In the genomic region with DNA sequence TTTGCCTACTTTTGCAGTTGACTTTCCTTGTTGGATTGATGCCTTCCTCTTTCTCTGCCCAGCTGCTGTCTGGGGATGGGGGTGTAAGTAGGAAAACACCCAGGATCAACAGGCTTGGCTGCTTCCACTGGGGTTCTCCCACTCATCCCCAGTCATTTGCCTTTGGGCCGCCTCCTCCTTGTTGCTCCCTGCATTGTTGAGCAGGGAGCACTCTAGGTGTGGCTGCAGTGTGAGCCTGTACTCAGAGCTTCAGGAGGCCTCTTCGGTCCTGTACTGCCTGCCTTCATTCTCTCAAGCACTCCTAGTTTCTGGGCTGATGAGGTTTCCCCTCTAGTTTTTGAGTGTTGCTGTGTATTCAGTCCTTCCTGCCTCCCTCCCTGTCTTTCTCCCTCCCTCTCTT, we compare ENCODE assay signal across 17 cellular contexts.
"Had no signal": no experiment of that assay in that cellular context is flagged by ENCODE, and none has a peak within 500 bp of the region (broad histone marks: within the 10 kb centered on the region; RNA-seq: fewer than 3 reads in every experiment).

No MANE protein-coding gene starts in this region.

- ATAC-seq: natural killer cell treated with Interleukin-12 subunit alpha and Interleukin-12 subunit beta and Interleukin-15 and Interleukin-18, amount 100 ng/mL, for 72 hours; pancreas; T-cell had no signal

- H3K9me3 ChIP-seq: pancreas, psoas muscle, suprapubic skin, tibial nerve, vagina had no signal

- DNase-seq: activated naive CD4-positive, alpha-beta T cell; activated naive CD8-positive, alpha-beta T cell treated with anti-CD3 and anti-CD28 coated beads for 36 hours; activated T-cell treated with anti-CD3 and anti-CD28 coated beads, Interleukin-2, amount 50 U/mL, for 1 hour; cerebellar nuclear complex; cortex of kidney; erythroblast; foreskin fibroblast; pancreas; psoas muscle; right cardiac atrium; stimulated activated CD4-positive, alpha-beta T cell treated with anti-CD3 and anti-CD28 coated beads, Interleukin-1b, Interleukin-23, amount 100 ng/mL, for 48 hours; T-cell had no signal

- H3K27me3 ChIP-seq: pancreas, suprapubic skin, tibial nerve, vagina had no signal

- H3K4me3 ChIP-seq: pancreas, psoas muscle, skin epidermis, suprapubic skin, tibial nerve, vagina had no signal

- H3K27ac ChIP-seq: pancreas, psoas muscle, suprapubic skin, vagina had no signal
